ENCODE assay signal across 9 cellular contexts in genomic region chr11:65867284-65868071, GRCh38. TPM values are rescaled to one million over a fixed set of nuclear protein-coding genes. Genes with fewer than 3 reads are reported as not detected.
DNase-seq lines count a peak whose midpoint lies in the region; ATAC-seq and TF ChIP-seq lines count a peak whose summit lies in the region.
"Had no signal": no experiment of that assay in that cellular context is flagged by ENCODE, and none has a peak within 500 bp of the region (broad histone marks: within the 10 kb centered on the region; RNA-seq: fewer than 3 reads in every experiment).

No MANE protein-coding gene starts in this region.

- H3K27me3 ChIP-seq in gastroesophageal sphincter (no peaks in the 10 kb centered on the region), psoas muscle (ENCODE audit: insufficient read depth in 3 of 3, low read length in 2 of 3) (no peaks in the 10 kb centered on the region)

- no peaks in the 10 kb centered on the region for H3K9me3 ChIP-seq in gastroesophageal sphincter
- H3K9me3 ChIP-seq in psoas muscle = no peaks in the 10 kb centered on the region

- H3K27ac ChIP-seq in gastroesophageal sphincter = peak overlapping the region in 3 of 4 donors; percentile 12 to 98 (median 42)
- H3K27ac ChIP-seq in psoas muscle = no peak overlapping the region

- 50 to 72% methylated on average over 4 to 14 of the region's 29 CpGs for WGBS in gastroesophageal sphincter (ENCODE audit: low coverage in 1 of 2), 2 donors
- 62 to 69% (median 63%) methylated on average over 29 of the region's 29 CpGs for WGBS in psoas muscle, 3 donors

- TF ChIP-seq EP300 in gastroesophageal sphincter (IDR thresholded peaks at IDR 0.05) = no peak

- ATAC-seq in gastroesophageal sphincter = no peak
- ATAC-seq in psoas muscle = peak in 1 of 4 donors; percentile 25
- no peak for ATAC-seq in HG03520 (IDR thresholded peaks at IDR 0.05; ENCODE audit: unreplicated experiment)
- ATAC-seq in GM19351 (IDR thresholded peaks at IDR 0.05; ENCODE audit: unreplicated experiment) = no peak
- no peak for ATAC-seq in GM19324 (IDR thresholded peaks at IDR 0.05; ENCODE audit: low FRiP score, unreplicated experiment)
- ATAC-seq: activated naive CD4-positive, alpha-beta T cell treated with anti-CD3 and anti-CD28 coated beads, Interleukin-2, amount 50 U/mL, for 72 hours had no signal

- H3K4me1 ChIP-seq in gastroesophageal sphincter = peaks cover 0 to 73% (median 17%) of the 10 kb centered on the region in 3 donors
- peaks cover 12% of the 10 kb centered on the region for H3K4me1 ChIP-seq in psoas muscle

- peak; percentile 37 for DNase-seq in activated naive CD4-positive, alpha-beta T cell treated with anti-CD3 and anti-CD28 coated beads, Interleukin-2, amount 50 U/mL, for 16 hours
- DNase-seq in activated naive CD4-positive, alpha-beta T cell treated with Interleukin-2 at 50 U/mL for 16 hours = no peak
- DNase-seq in NCI-H69 (lab: John Stamatoyannopoulos, UW) (peak; percentile 32), psoas muscle (peak; percentile 25 to 42)

- TF ChIP-seq POLR2A in gastroesophageal sphincter (IDR thresholded peaks at IDR 0.05) = no peak

- H3K36me3 ChIP-seq in gastroesophageal sphincter (peaks cover 0 to 84% of the 10 kb centered on the region in 2 donors), psoas muscle (ENCODE audit: insufficient read depth in 1 of 2, low read depth in 1 of 2) (peaks cover 0 to 82% of the 10 kb centered on the region in 2 donors)

- intact Hi-C loops in psoas muscle (cut with DNase I) = no loop called here

- no peak overlapping the region for H3K4me3 ChIP-seq in gastroesophageal sphincter
- H3K4me3 ChIP-seq in psoas muscle = no peak overlapping the region

- TF ChIP-seq CTCF in gastroesophageal sphincter (IDR thresholded peaks at IDR 0.05) (no peak), psoas muscle (IDR thresholded peaks at IDR 0.05) (no peak)

RNA-seq across cellular contexts. Expression of gene EFEMP2, which starts 5.1 kb away (rescaled TPM):
- 10 to 100 TPM; 55.6 to 92.8 (median 81.2) TPM for total RNA-seq in gastroesophageal sphincter
- total RNA-seq in psoas muscle = 10 to 100 TPM; 20.8 to 46.6 (median 31.3) TPM
- 10 to 100 TPM; 14.8 to 20.8 (median 18.5) TPM for polyA plus RNA-seq in psoas muscle

RNA-seq across cellular contexts. Expression of gene MUS81, which starts 7.2 kb away (rescaled TPM):
- total RNA-seq in gastroesophageal sphincter (10 to 100 TPM; 37.2 to 71.7 (median 60.8) TPM), psoas muscle (10 to 100 TPM; 28.0 to 35.6 (median 31.4) TPM)
- polyA plus RNA-seq in psoas muscle = 10 to 100 TPM; 32.5 to 55.3 (median 44.4) TPM

RNA-seq across cellular contexts. Expression of gene CFL1, which starts 9.5 kb away (rescaled TPM):
- total RNA-seq in gastroesophageal sphincter = 100 to 1,000 TPM; 559 to 895 (median 639) TPM
- 100 to 1,000 TPM; 175 to 388 (median 238) TPM for total RNA-seq in psoas muscle
- polyA plus RNA-seq in psoas muscle = 100 to 1,000 TPM; 190 to 843 (median 225) TPM

RNA-seq across cellular contexts. Expression of gene CTSW, which starts 12.2 kb away (rescaled TPM):
- total RNA-seq in gastroesophageal sphincter (1 to 10 TPM in 1 of 4 donors, under 1 TPM in 2, not detected in 1; 0.52 to 3.6 (median 0.94) TPM), psoas muscle (under 1 TPM; 0.22 to 0.64 (median 0.37) TPM)
- polyA plus RNA-seq in psoas muscle = under 1 TPM; 0.08 to 0.91 (median 0.22) TPM

RNA-seq across cellular contexts. Expression of gene FIBP, which starts 20.8 kb away (rescaled TPM):
- total RNA-seq in gastroesophageal sphincter (10 to 100 TPM; 35.2 to 62.3 (median 54.6) TPM), psoas muscle (10 to 100 TPM; 27.7 to 42.5 (median 37.0) TPM)
- 10 to 100 TPM; 32.2 to 73.9 (median 44.1) TPM for polyA plus RNA-seq in psoas muscle
